In the genomic region with DNA sequence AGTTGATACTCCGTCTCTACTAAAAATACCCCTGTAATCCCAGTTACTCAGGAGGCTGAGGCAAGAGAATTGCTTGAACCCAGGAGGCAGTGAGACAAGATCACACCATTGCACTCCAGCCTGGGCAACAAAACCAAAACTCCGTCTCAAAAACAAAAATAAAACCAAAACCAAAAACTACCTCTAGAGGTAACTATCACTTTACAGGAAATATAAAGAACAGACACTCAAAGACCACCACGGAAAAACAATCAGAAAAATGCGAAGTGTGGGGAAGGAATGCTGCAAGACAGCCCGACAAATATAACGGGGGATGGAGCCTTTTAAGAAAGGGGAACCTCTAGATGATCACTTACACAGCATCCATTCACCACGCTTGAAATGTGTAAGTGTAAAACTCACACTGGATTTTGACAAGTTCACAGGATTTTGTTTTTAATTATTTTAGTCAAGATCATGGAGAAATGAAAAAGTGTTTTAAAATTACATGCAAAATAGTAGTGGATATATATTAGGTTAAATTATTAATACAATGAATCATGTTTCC, we compare ENCODE assay signal across 12 cellular contexts. TPM values are rescaled to one million over a fixed set of nuclear protein-coding genes. Genes with fewer than 3 reads are reported as not detected.
DNase-seq lines count a peak whose midpoint lies in the region; ATAC-seq and TF ChIP-seq lines count a peak whose summit lies in the region.
"Had no signal": no experiment of that assay in that cellular context is flagged by ENCODE, and none has a peak within 500 bp of the region (broad histone marks: within the 10 kb centered on the region; RNA-seq: fewer than 3 reads in every experiment).

No MANE protein-coding gene starts in this region.

- peak overlapping the region; percentile 74 for H3K27ac Mint-ChIP-seq in MCF 10A (ENCODE audit: low read depth, unreplicated experiment)

- no peak for TF ChIP-seq EP300 in transverse colon (IDR thresholded peaks at IDR 0.05; ENCODE audit: low read depth)

- peaks cover 29% of the 10 kb centered on the region for H3K4me1 Mint-ChIP-seq in MCF 10A (ENCODE audit: insufficient read depth, unreplicated experiment)

- no peaks in the 10 kb centered on the region for H3K9me3 Mint-ChIP-seq in MCF 10A (ENCODE audit: unreplicated experiment)

- in situ Hi-C loops in transverse colon (cut with MboI; ENCODE audit: low pct_ligation_motif_present in 1 of 4, low pct_unique_long_range_greater_than_20kb in 1 of 4, low sequenced_read_pairs in 3 of 4), result no loop called here

- H3K4me1 ChIP-seq in breast epithelium (peaks cover 0 to 8% of the 10 kb centered on the region in 2 donors), transverse colon (peaks cover 29 to 72% (median 57%) of the 10 kb centered on the region in 4 donors)

- no peaks in the 10 kb centered on the region for H3K9me3 ChIP-seq in breast epithelium
- no peaks in the 10 kb centered on the region for H3K9me3 ChIP-seq in transverse colon

- CTCF ChIA-PET in MCF 10A (lab: Yijun Ruan, JAX), result interaction anchor here (0.6 to 1.5 kb wide), 3 partner anchors 14 to 59 kb away, joined by 3 to 4 read pairs (median 3); no protein-coding TSS in a partner anchor
- CTCF ChIA-PET in RWPE1 (lab: Yijun Ruan, JAX), result no interaction called here

- H3K27ac ChIP-seq in breast epithelium, result no peak overlapping the region
- peak overlapping the region; percentile 96 for H3K27ac ChIP-seq in RWPE1
- peak overlapping the region; percentile 55 to 100 (median 100) for H3K27ac ChIP-seq in transverse colon

- H3K4me3 ChIP-seq in breast epithelium, result peak overlapping the region in 1 of 3 donors; percentile 37
- H3K4me3 ChIP-seq in fibroblast of pulmonary artery (replicated peaks; ENCODE audit: low read depth, low read length), result peak overlapping the region; percentile 1
- peak overlapping the region in 1 of 4 donors; percentile 80 for H3K4me3 ChIP-seq in transverse colon

- H3K36me3 ChIP-seq in breast epithelium, result no peaks in the 10 kb centered on the region
- peaks cover 0 to 5% (median 0%) of the 10 kb centered on the region in 4 donors for H3K36me3 ChIP-seq in transverse colon

- POLR2A ChIA-PET in MCF 10A (lab: Yijun Ruan, JAX) (interaction anchor here (1.1 to 8.8 kb wide), 3 partner anchors 8 to 32 kb away, joined by 7 to 169 read pairs (median 9); partner anchors contain the start of gene ZNF487), RWPE1 (lab: Yijun Ruan, JAX; ENCODE audit: low non-redundant PET) (no interaction called here)

- no TSS peak for BruUV-seq in MCF 10A (replicated peaks; lab: Mats Ljungman, UMichigan)

- H3K27me3 Mint-ChIP-seq in MCF 10A (ENCODE audit: insufficient read depth, unreplicated experiment), result no peaks in the 10 kb centered on the region

- intact Hi-C loops in MCF 10A (cut with micrococcal nuclease), result no loop called here
- intact Hi-C loops in breast epithelium (cut with DNase I; ENCODE audit: low total_unique reads), result no loop called here
- intact Hi-C loops in transverse colon (cut with DNase I; ENCODE audit: low total_unique reads), result no loop called here

- no peak for ATAC-seq in omental fat pad (ENCODE audit: low FRiP score)

- DNase-seq in MCF 10A (ENCODE audit: unreplicated experiment) (no peak), breast epithelium (ENCODE audit: low spot score in 2 of 2) (no peak), RWPE1 (ENCODE audit: low spot score) (no peak), fibroblast of pulmonary artery (ENCODE audit: low read depth) (no peak), transverse colon (no peak), omental fat pad (ENCODE audit: low spot score) (no peak), LoVo (ENCODE audit: low spot score) (no peak), NCI-H1105 (lab: John Stamatoyannopoulos, UW) (no peak)
- DNase-seq: KG1 had no signal

- H3K27me3 ChIP-seq in breast epithelium, result no peaks in the 10 kb centered on the region
- H3K27me3 ChIP-seq in transverse colon, result no peaks in the 10 kb centered on the region

- 41 to 50% methylated on average over 2 to 7 of the region's 7 CpGs for WGBS in transverse colon (ENCODE audit: low coverage in 1 of 2), 2 donors

- H3K36me3 Mint-ChIP-seq in MCF 10A (ENCODE audit: insufficient read depth, unreplicated experiment), result peaks cover 60% of the 10 kb centered on the region

- no peak for TF ChIP-seq POLR2A in breast epithelium (IDR thresholded peaks at IDR 0.05)
- no peak for TF ChIP-seq POLR2A in transverse colon (IDR thresholded peaks at IDR 0.05)

- peak overlapping the region; percentile 89 for H3K4me3 Mint-ChIP-seq in MCF 10A (ENCODE audit: unreplicated experiment)

- TF ChIP-seq CTCF in MCF 10A (IDR thresholded peaks at IDR 0.05; ENCODE audit: unreplicated experiment) (no peak), breast epithelium (IDR thresholded peaks at IDR 0.05) (no peak), RWPE1 (conservative IDR thresholded peaks at IDR 0.05; ENCODE audit: low read depth) (no peak), fibroblast of pulmonary artery (IDR thresholded peaks at IDR 0.05; ENCODE audit: low read length, missing control alignments) (no peak), transverse colon (IDR thresholded peaks at IDR 0.05) (no peak), omental fat pad (IDR thresholded peaks at IDR 0.05) (no peak)

RNA-seq across cellular contexts. Expression of gene HNRNPF, which starts 4.2 kb away (rescaled TPM):
- total RNA-seq in MCF 10A (2022), result 184 and 198 TPM in 2 replicates
- 100 to 1,000 TPM; 175 to 213 (median 207) TPM for total RNA-seq in breast epithelium
- total RNA-seq in transverse colon, result 100 to 1,000 TPM; 127 to 171 (median 155) TPM
- total RNA-seq in omental fat pad, result 100 to 1,000 TPM; 140 to 345 (median 164) TPM

RNA-seq across cellular contexts. Expression of gene ZNF487, which starts 32.2 kb away (rescaled TPM):
- total RNA-seq in MCF 10A (2022) (2.2 and 2.6 TPM in 2 replicates), breast epithelium (10 to 100 TPM in 2 of 3 donors, 1 to 10 TPM in 1; 8.5 to 16.4 (median 12.8) TPM), transverse colon (10 to 100 TPM in 1 of 4 donors, 1 to 10 TPM in 3; 6.3 to 15.0 (median 7.9) TPM), omental fat pad (1 to 10 TPM; 3.7 to 9.2 (median 6.8) TPM)

RNA-seq across cellular contexts. Expression of gene FXYD4, which starts 33.3 kb away (rescaled TPM):
- not detected in 2 replicates for total RNA-seq in MCF 10A (2022)
- total RNA-seq in breast epithelium, result not detected
- not detected for total RNA-seq in transverse colon
- not detected for total RNA-seq in omental fat pad
- total RNA-seq: cerebellum; mesenteric fat pad; T-helper 1 cell treated with Interleukin-12 subunit alpha and Interleukin-12 subunit beta and Interleukin-4 antibody, amounts not matched to agents 30 ng/mL and 1 ng/mL, for 36 hours had no signal

Comparison
In these comparisons a context has a peak if more than half of its experiments do, and no peak if none do; other contexts are left out.
1. H3K27ac ChIP-seq: peak in RWPE1 (single experiment) and transverse colon (4 of 4); none in breast epithelium (0 of 2).